In the genomic region with DNA sequence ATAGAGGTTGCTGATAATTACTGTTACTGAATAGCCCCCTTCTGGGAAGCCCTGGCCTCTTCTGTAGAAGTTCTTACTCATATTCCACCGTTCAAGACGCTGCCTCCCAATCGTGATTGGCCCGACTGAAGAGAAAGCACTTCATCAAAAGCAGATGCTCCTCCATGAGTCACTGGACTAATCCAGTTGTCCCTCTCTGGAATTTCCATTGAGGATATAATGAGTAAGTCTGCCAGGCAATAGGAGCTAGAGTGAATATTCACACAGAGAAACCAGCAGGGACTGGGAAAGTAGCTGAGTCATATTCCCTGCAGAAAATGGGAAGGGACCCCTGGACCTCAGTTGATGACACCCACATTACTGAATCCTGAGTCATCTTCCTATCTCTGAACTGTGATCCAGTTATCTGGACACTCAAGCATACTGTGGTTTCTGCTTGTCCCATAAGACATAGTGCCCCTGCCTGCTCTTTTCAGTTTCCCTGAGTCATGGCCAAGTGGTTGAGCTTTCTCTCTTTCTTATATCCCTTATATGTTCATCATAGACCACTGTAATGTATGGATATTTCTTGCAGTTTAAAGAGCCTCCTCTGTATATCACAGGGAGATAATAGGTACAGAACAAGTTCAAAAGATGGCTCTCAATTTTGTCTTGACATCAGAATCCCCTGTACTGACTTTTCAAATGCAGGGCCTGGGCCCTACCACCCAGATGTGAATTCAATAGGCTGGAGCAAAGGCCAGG, we compare ENCODE assay signal across 9 cellular contexts.
DNase-seq lines count a peak whose midpoint lies in the region; ATAC-seq and TF ChIP-seq lines count a peak whose summit lies in the region.
"Had no signal": no experiment of that assay in that cellular context is flagged by ENCODE, and none has a peak within 500 bp of the region (broad histone marks: within the 10 kb centered on the region; RNA-seq: fewer than 3 reads in every experiment).

No MANE protein-coding gene starts in this region.

- in situ Hi-C loops in Panc1 (cut with HindIII; ENCODE audit: low pct_unique_long_range_greater_than_20kb, low sequenced_read_pairs), result no loop called here

- H3K27ac ChIP-seq in Panc1 (ENCODE audit: low read length) (no peak overlapping the region), epithelial cell of prostate (peak overlapping the region; percentile 48), psoas muscle (peak overlapping the region; percentile 43)

- H3K36me3 ChIP-seq in Panc1 (ENCODE audit: control insufficient read depth, insufficient read depth, low read length), result no peaks in the 10 kb centered on the region
- no peaks in the 10 kb centered on the region for H3K36me3 ChIP-seq in psoas muscle (ENCODE audit: insufficient read depth in 1 of 2, low read depth in 1 of 2)

- POLR2A ChIA-PET in Panc1 (lab: Charles Lee), result no interaction called here
- POLR2A ChIA-PET in GM10248 (lab: Yijun Ruan, JAX), result no interaction called here

- H3K4me1 ChIP-seq in Panc1 (ENCODE audit: control insufficient read depth, insufficient read depth, low read length), result no peaks in the 10 kb centered on the region
- H3K4me1 ChIP-seq in psoas muscle, result no peaks in the 10 kb centered on the region

- H3K4me3 ChIP-seq in Panc1 (ENCODE audit: low read depth in 2 of 2, low read length in 2 of 2) (no peak overlapping the region), psoas muscle (no peak overlapping the region)

- H3K27me3 ChIP-seq in Panc1 (ENCODE audit: control insufficient read depth, insufficient read depth, low read length), result no peaks in the 10 kb centered on the region
- no peaks in the 10 kb centered on the region for H3K27me3 ChIP-seq in psoas muscle (ENCODE audit: insufficient read depth in 3 of 3, low read length in 2 of 3)

- H3K9me3 ChIP-seq in Panc1 (ENCODE audit: control insufficient read depth, insufficient read depth, low read depth, low read length) (no peaks in the 10 kb centered on the region; the same call in 1 of the 2 replicates), psoas muscle (no peaks in the 10 kb centered on the region)

- DNase-seq in GM04504 (ENCODE audit: low read depth), result peak; percentile 99
- peak; percentile 18 for DNase-seq in Panc1 (ENCODE audit: low read depth, low spot score)
- DNase-seq in epithelial cell of prostate (ENCODE audit: low read depth, low spot score), result peak; percentile 74
- DNase-seq in psoas muscle, result no peak
- no peak for DNase-seq in NCI-H146 treated with DMSO at 0.1 percent for 48 hours (lab: John Stamatoyannopoulos, UW; ENCODE audit: unreplicated experiment)
- no peak for DNase-seq in GM10248 (ENCODE audit: extremely low spot score)
- no peak for DNase-seq in stimulated activated naive CD4-positive, alpha-beta T cell treated with Interleukin-2 at 50 U/mL for 16 hours (lab: John Stamatoyannopoulos, UW)
- DNase-seq in GM19238 (ENCODE audit: insufficient read length, low spot score), result no peak
- DNase-seq: glutamatergic neuron had no signal

- no TSS peak for BruUV-seq in Panc1 (replicated peaks; lab: Mats Ljungman, UMichigan)

- peak; percentile 53; the same call in 1 of the 2 replicates for ATAC-seq in Panc1
- peak; percentile 65 to 94 (median 87) for ATAC-seq in psoas muscle

- CTCF ChIA-PET in Panc1 (lab: Charles Lee) (no interaction called here), GM10248 (lab: Yijun Ruan, JAX) (no interaction called here)

- intact Hi-C loops in Panc1 (cut with micrococcal nuclease; ENCODE audit: unreplicated experiment), result no loop called here
- intact Hi-C loops in psoas muscle (cut with DNase I), result no loop called here

- WGBS in psoas muscle, 3 donors, result 46 to 67% (median 48%) methylated on average over 4 of the region's 4 CpGs

- TF ChIP-seq CTCF in Panc1 (IDR thresholded peaks at IDR 0.05), result no peak
- no peak for TF ChIP-seq CTCF in psoas muscle (IDR thresholded peaks at IDR 0.05)
- no peak for TF ChIP-seq CTCF in GM10248 (IDR thresholded peaks at IDR 0.05; ENCODE audit: control extremely low read depth, extremely low read depth, low read depth, missing control alignments)

Comparison
In these comparisons a context has a peak if more than half of its experiments do, and no peak if none do; other contexts are left out.
1. DNase-seq: peak in GM04504 (single experiment), Panc1 (single experiment) and epithelial cell of prostate (single experiment); none in psoas muscle (0 of 2), NCI-H146 treated with DMSO at 0.1 percent for 48 hours (single experiment), GM10248 (single experiment), stimulated activated naive CD4-positive, alpha-beta T cell treated with Interleukin-2 at 50 U/mL for 16 hours (single experiment) and GM19238 (single experiment).